Comparison of ENCODE assay signal across 1 cellular context in genomic region chr3:14178247-14179113, GRCh38.
TF ChIP-seq lines count a peak whose summit lies in the region.

Gene LSM3, plus strand, starts transcription at chr3:14178817. Its CDS starts 44 bp downstream, at chr3:14178861.
Gene XPC, minus strand, starts transcription at chr3:14178601. Its CDS starts 33 bp downstream, at chr3:14178568.

TF ChIP-seq in K562, 482 proteins besides CTCF, POLR2A, EP300 and RAD21 (continued from another document and continues in another):
- TF ChIP-seq ZBTB43 (CRISPR knock-in tag; IDR thresholded peaks at IDR 0.05) (0 out of 2 replicates have a peak, but pooled peaks have one; percentile 89), ZNF695 (CRISPR knock-in tag; IDR thresholded peaks at IDR 0.05) (no peak), ZNF511 (CRISPR knock-in tag; IDR thresholded peaks at IDR 0.05) (peak; percentile 66), ILK (tag; IDR thresholded peaks at IDR 0.05; ENCODE audit: borderline replicate concordance, low read depth) (no peak), GABPB2 (CRISPR knock-in tag; conservative IDR thresholded peaks at IDR 0.05) (no peak), E2F6 (IDR thresholded peaks at IDR 0.05; ENCODE audit: borderline replicate concordance in 1 of 2, extremely low read depth in 1 of 2, insufficient read depth in 1 of 2, insufficient read length in 1 of 2, low read depth in 1 of 2, low read length in 1 of 2, poor library complexity in 1 of 2, severe bottlenecking in 1 of 2) (peak; percentile 58 to 70), CTCFL (IDR thresholded peaks at IDR 0.05; ENCODE audit: borderline replicate concordance, insufficient read depth, low read depth, low read length, poor library complexity, severe bottlenecking) (no peak), YY1 (IDR thresholded peaks at IDR 0.05; ENCODE audit: borderline replicate concordance in 1 of 3, control insufficient read depth in 1 of 3, extremely low read depth in 1 of 3, insufficient read depth in 3 of 3, insufficient read length in 1 of 3, insufficient replicate concordance in 2 of 3, low read depth in 1 of 3, low read length in 2 of 3) (peak; percentile 73 to 97 (median 91)), FOXK2 (conservative IDR thresholded peaks at IDR 0.05 in 1 of 2, IDR thresholded peaks at IDR 0.05 in 1 of 2; ENCODE audit: low read depth in 2 of 2) (peak; percentile 96 to 98), SNIP1 (IDR thresholded peaks at IDR 0.05; ENCODE audit: low read depth) (no peak), HMGXB4 (CRISPR knock-in tag; IDR thresholded peaks at IDR 0.05) (peak; percentile 91), KAT7 (CRISPR knock-in tag; IDR thresholded peaks at IDR 0.05; ENCODE audit: borderline replicate concordance) (peak; percentile 98; the same call in 1 of the 2 replicates), PHF8 (IDR thresholded peaks at IDR 0.05; ENCODE audit: borderline replicate concordance, low read length) (peak; percentile 99), ZNF197 (CRISPR knock-in tag; IDR thresholded peaks at IDR 0.05; ENCODE audit: low read depth) (no peak), CTBP1 (IDR thresholded peaks at IDR 0.05; ENCODE audit: borderline replicate concordance) (peak; percentile 95), ZNF318 (IDR thresholded peaks at IDR 0.05; ENCODE audit: borderline replicate concordance in 1 of 2, low read depth in 1 of 2) (no peak), LEF1 (IDR thresholded peaks at IDR 0.05) (no peak), ZBTB12 (CRISPR knock-in tag; IDR thresholded peaks at IDR 0.05) (peak; percentile 9), EWSR1 (IDR thresholded peaks at IDR 0.05; ENCODE audit: borderline replicate concordance, low read depth, partially characterized antibody) (no peak), PHF20 (IDR thresholded peaks at IDR 0.05; ENCODE audit: partially characterized antibody) (peak; percentile 87), HDAC3 (IDR thresholded peaks at IDR 0.05; ENCODE audit: borderline replicate concordance, partially characterized antibody) (peak; percentile 63), EZH2 (IDR thresholded peaks at IDR 0.05; ENCODE audit: borderline replicate concordance, low read depth, low read length) (no peak), ZNF41 (CRISPR knock-in tag; conservative IDR thresholded peaks at IDR 0.05) (0 out of 2 replicates have a peak, but pooled peaks have one; percentile 10), GTF2E2 (tag; IDR thresholded peaks at IDR 0.05) (peak; percentile 97), ATF7 (IDR thresholded peaks at IDR 0.05) (peak; percentile 92), MAFK (IDR thresholded peaks at IDR 0.05; ENCODE audit: low read length) (peak; percentile 40), HNRNPLL (IDR thresholded peaks at IDR 0.05; ENCODE audit: low read depth, low read length, poor library complexity, severe bottlenecking) (peak; percentile 96), ZNF668 (CRISPR knock-in tag; IDR thresholded peaks at IDR 0.05) (no peak), NFIX (CRISPR knock-in tag; IDR thresholded peaks at IDR 0.05; ENCODE audit: low read depth) (no peak), ZC3H8 (IDR thresholded peaks at IDR 0.05) (no peak), NR2C2 (CRISPR knock-in tag; IDR thresholded peaks at IDR 0.05) (peak; percentile 81), NR2C2 (tag; IDR thresholded peaks at IDR 0.05) (peak; percentile 84), CSDE1 (IDR thresholded peaks at IDR 0.05) (no peak), CC2D1A (IDR thresholded peaks at IDR 0.05) (peak; percentile 50; the same call in 1 of the 2 replicates), CEBPZ (IDR thresholded peaks at IDR 0.05; ENCODE audit: borderline replicate concordance, low read depth, low read length) (no peak), PREB (CRISPR knock-in tag; IDR thresholded peaks at IDR 0.05) (peak; percentile 83; the same call in 1 of the 2 replicates), KLF13 (tag; IDR thresholded peaks at IDR 0.05; ENCODE audit: borderline replicate concordance, low read depth) (peak; percentile 70)
